9 cellular contexts compared by ENCODE assay signal in the genomic region with DNA sequence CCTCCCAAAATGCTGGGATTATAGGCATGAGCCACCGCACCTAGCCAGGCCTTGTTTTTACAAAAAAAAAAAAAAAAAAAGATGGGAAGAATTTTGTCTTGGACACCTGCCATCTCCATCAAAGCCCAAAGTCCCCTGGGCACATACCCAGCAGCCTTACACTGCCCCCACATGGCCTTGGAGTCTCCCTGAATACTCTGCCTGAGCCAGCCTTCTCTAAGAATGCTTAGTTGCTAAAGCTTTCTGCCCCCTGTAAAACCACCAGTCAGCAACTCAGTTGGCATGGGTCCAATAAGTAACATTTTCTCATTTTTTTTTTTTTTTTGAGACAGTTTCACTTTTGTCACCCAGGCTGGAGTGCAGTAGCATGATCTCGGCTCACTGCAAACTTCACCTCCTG. TPM values are rescaled to one million over a fixed set of nuclear protein-coding genes. Genes with fewer than 3 reads are reported as not detected.
DNase-seq lines count a peak whose midpoint lies in the region; ATAC-seq, FAIRE-seq and TF ChIP-seq lines count a peak whose summit lies in the region.
"Had no signal": no experiment of that assay in that cellular context is flagged by ENCODE, and none has a peak within 500 bp of the region (broad histone marks: within the 10 kb centered on the region; RNA-seq: fewer than 3 reads in every experiment).

No MANE protein-coding gene starts in this region.

- TF ChIP-seq CTCF in endothelial cell of umbilical vein (IDR thresholded peaks at IDR 0.05; ENCODE audit: extremely low read depth in 1 of 2, insufficient read depth in 1 of 2, low read depth in 1 of 2, low read length in 2 of 2) (peak in 1 of 2 donors; percentile 19), parathyroid adenoma (IDR thresholded peaks at IDR 0.05) (peak; percentile 42), gastroesophageal sphincter (IDR thresholded peaks at IDR 0.05) (peak in 1 of 4 experiments; percentile 37)

- BruUV-seq in endothelial cell of umbilical vein (replicated peaks; lab: Mats Ljungman, UMichigan), result no TSS peak

- TF ChIP-seq POLR2A in endothelial cell of umbilical vein (IDR thresholded peaks at IDR 0.05; ENCODE audit: low read depth, low read length), result no peak
- no peak for TF ChIP-seq POLR2A in gastroesophageal sphincter (IDR thresholded peaks at IDR 0.05)

- CTCF ChIA-PET in endothelial cell of umbilical vein (lab: Charles Lee), result no interaction called here

- H3K36me3 ChIP-seq in endothelial cell of umbilical vein (ENCODE audit: control insufficient read depth in 2 of 2, extremely low read depth in 1 of 2, insufficient read depth in 2 of 2, low read length in 2 of 2), result no peaks in the 10 kb centered on the region
- H3K36me3 ChIP-seq in parathyroid adenoma (ENCODE audit: control insufficient read depth, insufficient read depth, low read length), result no peaks in the 10 kb centered on the region
- no peaks in the 10 kb centered on the region for H3K36me3 ChIP-seq in gastroesophageal sphincter

- intact Hi-C loops in endothelial cell of umbilical vein (cut with micrococcal nuclease), result no loop called here

- FAIRE-seq in endothelial cell of umbilical vein (lab: Jason Lieb, UNC), result no peak
- no peak for FAIRE-seq in frontal cortex (lab: Jason Lieb, UNC)

- H3K27ac ChIP-seq in endothelial cell of umbilical vein (ENCODE audit: insufficient read depth, low read depth, low read length), result no peak overlapping the region
- H3K27ac ChIP-seq in parathyroid adenoma, result no peak overlapping the region
- no peak overlapping the region for H3K27ac ChIP-seq in gastroesophageal sphincter
- H3K27ac ChIP-seq: BLaER1 had no signal

- no peaks in the 10 kb centered on the region for H3K79me2 ChIP-seq in endothelial cell of umbilical vein (ENCODE audit: control insufficient read depth, insufficient read depth, low read length)
- H3K79me2 ChIP-seq in parathyroid adenoma, result no peaks in the 10 kb centered on the region

- dilution Hi-C loops in endothelial cell of umbilical vein (cut with MboI; ENCODE audit: extremely low pct_ligation_motif_present, low sequenced_read_pairs), result no loop called here

- ATAC-seq in GM21737 (IDR thresholded peaks at IDR 0.05; ENCODE audit: unreplicated experiment), result no peak
- ATAC-seq in gastroesophageal sphincter, result no peak

- no peaks in the 10 kb centered on the region for H3K9me1 ChIP-seq in endothelial cell of umbilical vein (replicated peaks; ENCODE audit: control insufficient read depth, extremely low read depth, insufficient read depth, low read length)

- peaks cover 2% of the 10 kb centered on the region for H3K4me1 ChIP-seq in endothelial cell of umbilical vein (ENCODE audit: control insufficient read depth, extremely low read depth, insufficient read depth, low read length)
- H3K4me1 ChIP-seq in parathyroid adenoma, result peaks cover 11% of the 10 kb centered on the region
- H3K4me1 ChIP-seq in gastroesophageal sphincter, result no peaks in the 10 kb centered on the region
- H3K4me1 ChIP-seq: BLaER1 had no signal

- no peak overlapping the region for H2AFZ ChIP-seq in endothelial cell of umbilical vein (ENCODE audit: low read depth, low read length)
- H2AFZ ChIP-seq in parathyroid adenoma, result peak overlapping the region; percentile 25

- WGBS in gastroesophageal sphincter (ENCODE audit: low coverage in 1 of 2), 2 donors, result 57 to 60% methylated on average over 1 to 2 of the region's 2 CpGs

- DNase-seq in NCI-H2196 (lab: John Stamatoyannopoulos, UW; ENCODE audit: unreplicated experiment), result peak; percentile 19
- no peak for DNase-seq in NCI-H2196 treated with DMSO at 0.1 percent for 48 hours (lab: John Stamatoyannopoulos, UW; ENCODE audit: unreplicated experiment)
- peak; percentile 30 for DNase-seq in NCI-H1092 (lab: John Stamatoyannopoulos, UW)
- peak; percentile 15 for DNase-seq in endothelial cell of umbilical vein (ENCODE audit: low read depth, low spot score)
- DNase-seq in frontal cortex (ENCODE audit: low spot score in 2 of 2), result no peak

- TF ChIP-seq EP300 in gastroesophageal sphincter (IDR thresholded peaks at IDR 0.05), result no peak

- POLR2A ChIA-PET in endothelial cell of umbilical vein (lab: Charles Lee), result no interaction called here

- H3K9me3 ChIP-seq in endothelial cell of umbilical vein (replicated peaks; ENCODE audit: control insufficient read depth, insufficient read depth, low read length) (no peaks in the 10 kb centered on the region), parathyroid adenoma (ENCODE audit: control insufficient read depth, low read length) (no peaks in the 10 kb centered on the region), gastroesophageal sphincter (no peaks in the 10 kb centered on the region)
- H3K9me3 ChIP-seq: BLaER1 had no signal

- H3K4me2 ChIP-seq in endothelial cell of umbilical vein (ENCODE audit: insufficient read depth, low read length), result no peak overlapping the region
- H3K4me2 ChIP-seq in parathyroid adenoma (ENCODE audit: low read length), result no peak overlapping the region
- H3K4me2 ChIP-seq: BLaER1 had no signal

- no peaks in the 10 kb centered on the region for H4K20me1 ChIP-seq in endothelial cell of umbilical vein (replicated peaks; ENCODE audit: control insufficient read depth, extremely low read depth, insufficient read depth, low read length)
- H4K20me1 ChIP-seq: BLaER1 had no signal

- no peak overlapping the region for H3K4me3 ChIP-seq in endothelial cell of umbilical vein (replicated peaks in 1 of 3; ENCODE audit: insufficient read depth in 1 of 3, low read depth in 1 of 3, low read length in 3 of 3)
- no peak overlapping the region for H3K4me3 ChIP-seq in parathyroid adenoma (ENCODE audit: low read depth, low read length)
- no peak overlapping the region for H3K4me3 ChIP-seq in gastroesophageal sphincter
- H3K4me3 ChIP-seq: BLaER1 had no signal

- H3K9ac ChIP-seq in endothelial cell of umbilical vein (replicated peaks; ENCODE audit: extremely low read depth, insufficient read depth, low read length), result no peak overlapping the region
- no peak overlapping the region for H3K9ac ChIP-seq in parathyroid adenoma
- H3K9ac ChIP-seq: BLaER1 had no signal

- H3K27me3 ChIP-seq in endothelial cell of umbilical vein (ENCODE audit: control insufficient read depth in 2 of 2, insufficient read depth in 2 of 2, low read length in 2 of 2), result no peaks in the 10 kb centered on the region
- H3K27me3 ChIP-seq in parathyroid adenoma (ENCODE audit: control insufficient read depth, insufficient read depth, low read length), result no peaks in the 10 kb centered on the region
- no peaks in the 10 kb centered on the region for H3K27me3 ChIP-seq in gastroesophageal sphincter
- H3K27me3 ChIP-seq: BLaER1 had no signal

TF ChIP-seq in endothelial cell of umbilical vein, 7 proteins besides CTCF, POLR2A, EP300 and RAD21:
- TF ChIP-seq FOS (IDR thresholded peaks at IDR 0.05; ENCODE audit: borderline replicate concordance, insufficient read depth, low read length), result no peak

RNA-seq across cellular contexts. Expression of a gene that starts 40.6 kb away (rescaled TPM):
- total RNA-seq in endothelial cell of umbilical vein, result 20.5 and 24.2 TPM in 2 replicates
- polyA plus RNA-seq in endothelial cell of umbilical vein, result 9.9 and 10.1 TPM in 2 replicates
- polyA plus RNA-seq in endothelial cell of umbilical vein (2011; cell fraction: cytosol; rRNA removed), result 9.8 and 10.7 TPM in 2 replicates
- polyA plus RNA-seq in endothelial cell of umbilical vein (2011; cell fraction: nucleus; rRNA removed), result 4.0 and 7.6 TPM in 2 replicates
- polyA plus RNA-seq in endothelial cell of umbilical vein (2012), result 9.0 and 21.5 TPM in 2 replicates
- 10.1 and 10.4 TPM in 2 replicates for polyA minus RNA-seq in endothelial cell of umbilical vein
- polyA minus RNA-seq in endothelial cell of umbilical vein (2011; cell fraction: cytosol; rRNA and poly(A)+ RNA removed), result 8.9 TPM
- polyA minus RNA-seq in endothelial cell of umbilical vein (2011; cell fraction: nucleus; rRNA and poly(A)+ RNA removed), result 11.5 and 14.9 TPM in 2 replicates
- total RNA-seq in frontal cortex, result 5.3 TPM
- total RNA-seq in gastroesophageal sphincter, result not detected

RNA-seq across cellular contexts. Expression of a gene that starts 47.2 kb away (rescaled TPM):
- total RNA-seq in endothelial cell of umbilical vein, result 0.75 TPM in 1 of 2 replicates, not detected in the other
- 0.03 TPM in 1 of 2 replicates, not detected in the other for polyA plus RNA-seq in endothelial cell of umbilical vein
- 0.03 and 0.08 TPM in 2 replicates for polyA plus RNA-seq in endothelial cell of umbilical vein (2011; cell fraction: cytosol; rRNA removed)
- 0.10 and 0.40 TPM in 2 replicates for polyA plus RNA-seq in endothelial cell of umbilical vein (2011; cell fraction: nucleus; rRNA removed)
- 0.37 and 0.40 TPM in 2 replicates for polyA plus RNA-seq in endothelial cell of umbilical vein (2012)
- polyA minus RNA-seq in endothelial cell of umbilical vein, result not detected in 2 replicates
- 0.61 TPM for polyA minus RNA-seq in endothelial cell of umbilical vein (2011; cell fraction: cytosol; rRNA and poly(A)+ RNA removed)
- 0.96 and 2.0 TPM in 2 replicates for polyA minus RNA-seq in endothelial cell of umbilical vein (2011; cell fraction: nucleus; rRNA and poly(A)+ RNA removed)
- total RNA-seq in frontal cortex, result 2.9 TPM
- 10 to 100 TPM; 12.5 to 22.5 (median 16.1) TPM for total RNA-seq in gastroesophageal sphincter

RNA-seq across cellular contexts. Expression of a gene that starts 51.5 kb away (rescaled TPM):
- total RNA-seq in endothelial cell of umbilical vein, result not detected in 2 replicates
- polyA plus RNA-seq in endothelial cell of umbilical vein, result not detected in 2 replicates
- polyA plus RNA-seq in endothelial cell of umbilical vein (2011; cell fraction: cytosol; rRNA removed), result not detected in 2 replicates
- polyA plus RNA-seq in endothelial cell of umbilical vein (2011; cell fraction: nucleus; rRNA removed), result not detected in 2 replicates
- polyA plus RNA-seq in endothelial cell of umbilical vein (2012), result not detected in 2 replicates
- polyA minus RNA-seq in endothelial cell of umbilical vein, result not detected in 2 replicates
- polyA minus RNA-seq in endothelial cell of umbilical vein (2011; cell fraction: cytosol; rRNA and poly(A)+ RNA removed), result not detected
- polyA minus RNA-seq in endothelial cell of umbilical vein (2011; cell fraction: nucleus; rRNA and poly(A)+ RNA removed), result not detected in 2 replicates
- total RNA-seq in frontal cortex, result not detected
- under 1 TPM in 1 of 4 donors, not detected in 3; 0.59 TPM for total RNA-seq in gastroesophageal sphincter

Comparison
In these comparisons a context has a peak if more than half of its experiments do, and no peak if none do; other contexts are left out.
1. DNase-seq: peak in NCI-H2196 (single experiment), NCI-H1092 (single experiment) and endothelial cell of umbilical vein (single experiment); none in NCI-H2196 treated with DMSO at 0.1 percent for 48 hours (single experiment) and frontal cortex (0 of 2).